In the genomic region with DNA sequence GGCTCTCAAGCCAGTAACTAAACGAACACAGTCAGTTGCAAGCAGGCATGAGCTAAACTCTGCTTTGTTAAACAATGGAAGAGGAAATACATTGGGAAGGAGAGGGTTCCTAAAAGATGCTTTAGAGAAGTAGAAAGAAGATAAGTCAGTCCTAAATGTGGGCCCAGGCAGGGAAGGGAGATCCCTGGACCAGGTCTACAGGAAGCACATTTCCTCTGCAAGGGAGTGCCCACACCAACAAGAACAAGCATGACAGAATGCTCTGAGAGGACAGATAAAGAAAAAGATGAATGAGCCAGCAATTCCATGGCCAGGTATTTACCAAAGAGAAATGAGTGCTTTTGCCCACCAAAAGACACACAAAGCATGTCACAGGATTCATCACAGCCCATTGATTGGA, we compare ENCODE assay signal across 21 cellular contexts.
A peak's percentile ranks its signal among the peaks of the same experiment; 100 is the strongest.
DNase-seq lines count a peak whose midpoint lies in the region; ATAC-seq and TF ChIP-seq lines count a peak whose summit lies in the region.
"Had no signal": no experiment of that assay in that cellular context is flagged by ENCODE, and none has a peak within 500 bp of the region (broad histone marks: within the 10 kb centered on the region; RNA-seq: fewer than 3 reads in every experiment).

No MANE protein-coding gene starts in this region.

- no peaks in the 10 kb centered on the region for H3K27me3 Mint-ChIP-seq in progenitor cell of endocrine pancreas
- H3K27me3 Mint-ChIP-seq: activated naive CD8-positive, alpha-beta T cell treated with anti-CD3 and anti-CD28 coated beads, Interleukin-2, amount 10 ng/mL, durations not matched to agents 7 days and 5 days; B cell had no signal

- peak overlapping the region; percentile 36 to 70 (median 50) for H3K27ac ChIP-seq in esophagus squamous epithelium
- H3K27ac ChIP-seq: 22Rv1, tibial nerve had no signal

- H3K36me3 Mint-ChIP-seq in progenitor cell of endocrine pancreas (ENCODE audit: insufficient read depth), result peaks cover 11% of the 10 kb centered on the region

- peaks cover 0 to 6% (median 0%) of the 10 kb centered on the region in 3 donors for H3K9me3 ChIP-seq in esophagus squamous epithelium

- WGBS in esophagus squamous epithelium, 2 donors, result 12 to 33% methylated on average over 1 of the region's 1 CpG

- H3K4me3 Mint-ChIP-seq in progenitor cell of endocrine pancreas (ENCODE audit: low read depth), result no peak overlapping the region
- H3K4me3 Mint-ChIP-seq: activated naive CD8-positive, alpha-beta T cell treated with anti-CD3 and anti-CD28 coated beads, Interleukin-2, amount 10 ng/mL, durations not matched to agents 7 days and 5 days; B cell had no signal

- ATAC-seq in GM21360 (IDR thresholded peaks at IDR 0.05; ENCODE audit: unreplicated experiment), result no peak
- ATAC-seq: sciatic nerve, SK-N-SH treated with all-trans-retinoic acid at 6 μM for 48 hours had no signal

- H3K4me3 ChIP-seq in esophagus squamous epithelium, result no peak overlapping the region
- H3K4me3 ChIP-seq: tibial nerve had no signal

- peak; percentile 53 for DNase-seq in DMS53 (lab: John Stamatoyannopoulos, UW)
- no peak for DNase-seq in DMS53 treated with DMSO at 0.1 percent for 48 hours (lab: John Stamatoyannopoulos, UW; ENCODE audit: unreplicated experiment)
- peak; percentile 45 for DNase-seq in KBM-7
- no peak for DNase-seq in esophagus squamous epithelium (lab: John Stamatoyannopoulos, UW)
- DNase-seq in progenitor cell of endocrine pancreas (ENCODE audit: low spot score, unreplicated experiment), result no peak
- no peak for DNase-seq in middle frontal gyrus (ENCODE audit: extremely low spot score, low spot score)
- DNase-seq in glomerular visceral epithelial cell (ENCODE audit: extremely low spot score), result no peak
- DNase-seq: activated naive CD8-positive, alpha-beta T cell treated with anti-CD3 and anti-CD28 coated beads, Interleukin-2, amount 10 ng/mL, durations not matched to agents 7 days and 5 days; cortex of kidney; foreskin melanocyte; H7; left cardiac atrium; NCI-H1436 treated with DMSO at 0.1 percent for 48 hours; stimulated activated naive CD4-positive, alpha-beta T cell; T1000 had no signal

- in situ Hi-C loops in KBM-7 (cut with MboI; ENCODE audit: low pct_unique_long_range_greater_than_20kb, low sequenced_read_pairs), result no loop called here

- H3K36me3 ChIP-seq in esophagus squamous epithelium, result no peaks in the 10 kb centered on the region
- H3K36me3 ChIP-seq: tibial nerve had no signal

- peak overlapping the region; percentile 2 for H3K27ac Mint-ChIP-seq in progenitor cell of endocrine pancreas
- H3K27ac Mint-ChIP-seq: activated naive CD8-positive, alpha-beta T cell treated with anti-CD3 and anti-CD28 coated beads, Interleukin-2, amount 10 ng/mL, durations not matched to agents 7 days and 5 days; B cell had no signal

- H3K4me1 ChIP-seq in esophagus squamous epithelium, result peaks cover 11 to 66% (median 13%) of the 10 kb centered on the region in 3 donors

- peaks cover 21% of the 10 kb centered on the region for H3K9me3 Mint-ChIP-seq in progenitor cell of endocrine pancreas (ENCODE audit: low read depth)

- H3K27me3 ChIP-seq in esophagus squamous epithelium, result no peaks in the 10 kb centered on the region
- H3K27me3 ChIP-seq: tibial nerve had no signal

- peaks cover 8% of the 10 kb centered on the region for H3K4me1 Mint-ChIP-seq in progenitor cell of endocrine pancreas (ENCODE audit: low read depth)

- TF ChIP-seq CTCF in esophagus squamous epithelium (IDR thresholded peaks at IDR 0.05) (no peak), progenitor cell of endocrine pancreas (IDR thresholded peaks at IDR 0.05; ENCODE audit: unreplicated experiment) (no peak)

- intact Hi-C loops in esophagus squamous epithelium (cut with DNase I), result no loop called here

- TF ChIP-seq POLR2A in esophagus squamous epithelium (IDR thresholded peaks at IDR 0.05), result no peak

Comparison
In these comparisons a context has a peak if more than half of its experiments do, and no peak if none do; other contexts are left out.
1. DNase-seq: peak in DMS53 (single experiment) and KBM-7 (single experiment); none in DMS53 treated with DMSO at 0.1 percent for 48 hours (single experiment), esophagus squamous epithelium (single experiment), progenitor cell of endocrine pancreas (single experiment), middle frontal gyrus (single experiment) and glomerular visceral epithelial cell (single experiment).